ENCODE assay signal across 8 cellular contexts in the genomic region with DNA sequence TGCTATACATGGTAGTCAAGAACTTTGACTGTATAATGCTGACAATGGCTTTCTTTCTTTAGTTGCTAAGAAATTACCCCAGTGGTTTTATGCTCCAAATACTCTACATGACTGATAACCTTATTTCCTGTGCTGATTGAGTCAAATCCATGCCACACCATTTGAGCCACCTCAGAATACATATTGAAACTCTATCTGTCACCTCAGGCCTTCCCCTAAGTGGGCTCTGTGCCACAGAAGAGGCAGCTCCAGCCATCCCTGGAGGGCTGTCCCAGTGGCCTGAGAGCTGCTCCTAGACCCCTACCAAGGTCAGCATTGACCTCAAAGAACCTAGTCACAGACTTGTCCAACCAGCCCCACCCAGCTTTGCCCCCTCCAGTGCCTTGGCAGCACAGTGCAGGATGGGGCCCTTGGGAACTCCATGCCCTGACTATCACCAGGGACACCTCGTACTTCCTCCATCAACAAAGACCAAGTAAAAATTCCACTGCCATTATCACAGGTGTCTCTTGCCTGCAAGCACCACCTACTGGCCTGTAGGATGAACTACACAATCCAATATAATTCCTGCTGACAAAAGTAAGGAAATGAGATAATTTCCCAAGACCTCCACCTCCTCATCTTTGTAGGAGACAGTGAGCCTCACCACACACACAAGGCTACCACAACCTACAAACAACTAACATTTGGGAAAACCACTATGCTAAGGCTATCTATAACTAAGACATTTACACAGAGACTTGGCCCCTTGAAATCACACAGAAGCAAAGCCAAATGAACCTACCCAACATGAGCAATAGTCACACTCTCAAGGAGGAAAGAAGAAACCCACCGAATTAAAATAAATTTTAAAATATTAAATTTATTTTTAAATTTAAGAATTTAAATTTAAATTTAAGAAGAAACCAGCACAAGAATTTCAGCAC.
DNase-seq lines count a peak whose midpoint lies in the region; ATAC-seq and TF ChIP-seq lines count a peak whose summit lies in the region.

No MANE protein-coding gene starts in this region.

- H3K36me3 ChIP-seq in effector memory CD4-positive, alpha-beta T cell (ENCODE audit: control insufficient read depth, insufficient read depth, low read length), result no peaks in the 10 kb centered on the region

- H3K4me1 ChIP-seq in effector memory CD4-positive, alpha-beta T cell (ENCODE audit: control insufficient read depth, insufficient read depth, low read length, poor library complexity, severe bottlenecking), result no peaks in the 10 kb centered on the region

- H3K27me3 Mint-ChIP-seq in mesothelial cell of epicardium (ENCODE audit: low read depth), result no peaks in the 10 kb centered on the region
- H3K27me3 Mint-ChIP-seq in activated CD8-positive, alpha-beta memory T cell treated with anti-CD3 and anti-CD28 coated beads, Interleukin-2, amount 10 ng/mL, durations not matched to agents 7 days and 5 days, result no peaks in the 10 kb centered on the region

- peak; percentile 85 for TF ChIP-seq RAD21 in Ishikawa (IDR thresholded peaks at IDR 0.05; ENCODE audit: low read depth)

- CTCF ChIA-PET in activated CD8-positive, alpha-beta memory T cell treated with anti-CD3 and anti-CD28 coated beads, Interleukin-2, amount 10 ng/mL, durations not matched to agents 7 days and 5 days (lab: Charles Lee), result no interaction called here

- ATAC-seq in GM21717 (IDR thresholded peaks at IDR 0.05; ENCODE audit: unreplicated experiment), result peak; percentile 75
- ATAC-seq in activated CD8-positive, alpha-beta memory T cell treated with anti-CD3 and anti-CD28 coated beads, Interleukin-2, amount 10 ng/mL, durations not matched to agents 7 days and 5 days, result no peak

- no peaks in the 10 kb centered on the region for H3K9me3 ChIP-seq in effector memory CD4-positive, alpha-beta T cell (ENCODE audit: control insufficient read depth, low read length)

- TF ChIP-seq CTCF in GM12874 (IDR thresholded peaks at IDR 0.05; ENCODE audit: insufficient read depth, low read depth, low read length), result peak; percentile 73; the same call in 1 of the 2 replicates
- peak; percentile 77 for TF ChIP-seq CTCF in astrocyte of the cerebellum (IDR thresholded peaks at IDR 0.05; ENCODE audit: low read depth, low read length, missing control alignments)
- TF ChIP-seq CTCF in mesothelial cell of epicardium (IDR thresholded peaks at IDR 0.05; ENCODE audit: unreplicated experiment), result peak; percentile 50

- no peaks in the 10 kb centered on the region for H3K36me3 Mint-ChIP-seq in mesothelial cell of epicardium
- no peaks in the 10 kb centered on the region for H3K36me3 Mint-ChIP-seq in activated CD8-positive, alpha-beta memory T cell treated with anti-CD3 and anti-CD28 coated beads, Interleukin-2, amount 10 ng/mL, durations not matched to agents 7 days and 5 days

- in situ Hi-C loops in astrocyte of the cerebellum (cut with HindIII; ENCODE audit: low sequenced_read_pairs), result no loop called here

- no peak for TF ChIP-seq EP300 in Ishikawa (IDR thresholded peaks at IDR 0.05; ENCODE audit: borderline replicate concordance)

- peaks cover 42% of the 10 kb centered on the region for H3K9me3 Mint-ChIP-seq in mesothelial cell of epicardium
- peaks cover 2% of the 10 kb centered on the region for H3K9me3 Mint-ChIP-seq in activated CD8-positive, alpha-beta memory T cell treated with anti-CD3 and anti-CD28 coated beads, Interleukin-2, amount 10 ng/mL, durations not matched to agents 7 days and 5 days (ENCODE audit: low read depth)

- no peak overlapping the region for H3K4me3 ChIP-seq in astrocyte of the cerebellum (ENCODE audit: low read depth, low read length)
- H3K4me3 ChIP-seq in effector memory CD4-positive, alpha-beta T cell (ENCODE audit: insufficient read depth, low read depth, low read length, poor library complexity, severe bottlenecking), result no peak overlapping the region

- no peak overlapping the region for H3K27ac Mint-ChIP-seq in mesothelial cell of epicardium
- no peak overlapping the region for H3K27ac Mint-ChIP-seq in activated CD8-positive, alpha-beta memory T cell treated with anti-CD3 and anti-CD28 coated beads, Interleukin-2, amount 10 ng/mL, durations not matched to agents 7 days and 5 days

- H3K4me1 Mint-ChIP-seq in mesothelial cell of epicardium, result no peaks in the 10 kb centered on the region
- no peaks in the 10 kb centered on the region for H3K4me1 Mint-ChIP-seq in activated CD8-positive, alpha-beta memory T cell treated with anti-CD3 and anti-CD28 coated beads, Interleukin-2, amount 10 ng/mL, durations not matched to agents 7 days and 5 days

- DNase-seq in astrocyte of the cerebellum (ENCODE audit: low read depth) (peak; percentile 6), mesothelial cell of epicardium (ENCODE audit: low spot score in 2 of 2, unreplicated experiment in 2 of 2) (no peak), DMS114 treated with DMSO at 0.1 percent for 48 hours (lab: John Stamatoyannopoulos, UW; ENCODE audit: unreplicated experiment) (no peak)
- no peak for DNase-seq in effector memory CD4-positive, alpha-beta T cell
- DNase-seq in activated CD8-positive, alpha-beta memory T cell treated with anti-CD3 and anti-CD28 coated beads, Interleukin-2, amount 10 ng/mL, durations not matched to agents 7 days and 5 days, result no peak

- H3K4me3 Mint-ChIP-seq in mesothelial cell of epicardium, result no peak overlapping the region
- no peak overlapping the region for H3K4me3 Mint-ChIP-seq in activated CD8-positive, alpha-beta memory T cell treated with anti-CD3 and anti-CD28 coated beads, Interleukin-2, amount 10 ng/mL, durations not matched to agents 7 days and 5 days

- no peak overlapping the region for H3K27ac ChIP-seq in effector memory CD4-positive, alpha-beta T cell (ENCODE audit: insufficient read depth, low read length, poor library complexity, severe bottlenecking)

- no peaks in the 10 kb centered on the region for H3K27me3 ChIP-seq in effector memory CD4-positive, alpha-beta T cell (replicated peaks; ENCODE audit: control insufficient read depth, insufficient read depth, low read length, poor library complexity, severe bottlenecking)

TF ChIP-seq in Ishikawa, 13 proteins besides CTCF, POLR2A, EP300 and RAD21:
- TF ChIP-seq CEBPB (IDR thresholded peaks at IDR 0.05), result no peak
- TF ChIP-seq, protein P1, sequence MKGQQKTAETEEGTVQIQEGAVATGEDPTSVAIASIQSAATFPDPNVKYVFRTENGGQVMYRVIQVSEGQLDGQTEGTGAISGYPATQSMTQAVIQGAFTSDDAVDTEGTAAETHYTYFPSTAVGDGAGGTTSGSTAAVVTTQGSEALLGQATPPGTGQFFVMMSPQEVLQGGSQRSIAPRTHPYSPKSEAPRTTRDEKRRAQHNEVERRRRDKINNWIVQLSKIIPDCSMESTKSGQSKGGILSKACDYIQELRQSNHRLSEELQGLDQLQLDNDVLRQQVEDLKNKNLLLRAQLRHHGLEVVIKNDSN (IDR thresholded peaks at IDR 0.05), result no peak
- no peak for TF ChIP-seq REST (IDR thresholded peaks at IDR 0.05; ENCODE audit: low read depth)
- no peak for TF ChIP-seq NFIC (IDR thresholded peaks at IDR 0.05)
- TF ChIP-seq FOXM1 (IDR thresholded peaks at IDR 0.05; ENCODE audit: borderline replicate concordance, low read depth), result no peak
- no peak for TF ChIP-seq TEAD4 (IDR thresholded peaks at IDR 0.05)
- TF ChIP-seq ZBTB7A (IDR thresholded peaks at IDR 0.05; ENCODE audit: low read depth), result no peak
- no peak for TF ChIP-seq TCF12 (IDR thresholded peaks at IDR 0.05; ENCODE audit: low read depth)
